In the genomic region with DNA sequence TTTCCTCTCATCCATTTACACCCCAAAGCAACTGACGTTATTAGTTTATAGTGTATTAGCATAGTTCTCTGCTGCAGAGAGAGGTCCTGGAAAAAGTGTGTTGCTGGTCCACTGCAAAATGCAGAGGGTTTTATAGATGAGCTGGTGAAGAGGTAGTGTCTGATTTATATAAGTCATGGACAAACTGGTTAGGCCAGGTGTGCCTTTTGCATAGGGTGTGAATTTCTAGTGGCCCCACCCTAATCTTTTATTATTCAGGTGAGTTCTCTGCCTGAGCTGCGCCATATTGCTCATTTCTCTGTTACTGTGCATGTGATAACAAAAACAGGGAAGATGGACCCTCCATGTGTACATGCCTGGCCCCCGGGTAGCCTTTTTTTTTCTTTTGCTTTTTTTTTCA, we compare ENCODE assay signal across 33 cellular contexts. TPM values are rescaled to one million over a fixed set of nuclear protein-coding genes. Genes with fewer than 3 reads are reported as not detected.
"Had no signal": no experiment of that assay in that cellular context is flagged by ENCODE, and none has a peak within 500 bp of the region (broad histone marks: within the 10 kb centered on the region; RNA-seq: fewer than 3 reads in every experiment).

No MANE protein-coding gene starts in this region.

- H3K4me3 Mint-ChIP-seq: activated CD8-positive, alpha-beta T cell treated with anti-CD3 and anti-CD28 coated beads for 36 hours; activated T-cell treated with anti-CD3 and anti-CD28 coated beads, Interleukin-2, amount 50 U/mL, for 4 hours; central memory CD8-positive, alpha-beta T cell; mesothelial cell of epicardium; naive thymus-derived CD4-positive, alpha-beta T cell; stimulated activated memory B cell treated with anti-CD40 and anti-IgM and Interleukin-4, amounts not matched to agents 10 μg/mL and 1 μg/mL and 100 μg/mL, for 72 hours; WTC11 had no signal

- H3K4me1 Mint-ChIP-seq: central memory CD8-positive, alpha-beta T cell; mesothelial cell of epicardium; naive thymus-derived CD4-positive, alpha-beta T cell; stimulated activated memory B cell treated with anti-CD40 and anti-IgM and Interleukin-4, amounts not matched to agents 10 μg/mL and 1 μg/mL and 100 μg/mL, for 72 hours had no signal

- H3K9me3 ChIP-seq: breast epithelium, ovary, sigmoid colon, stomach, suprapubic skin, tibial artery had no signal

- H3K27ac Mint-ChIP-seq: activated CD8-positive, alpha-beta T cell treated with anti-CD3 and anti-CD28 coated beads for 36 hours; activated naive CD4-positive, alpha-beta T cell treated with anti-CD3 and anti-CD28 coated beads, Interleukin-2, amount 50 U/mL, for 72 hours; activated T-helper 2 cell treated with anti-CD3 and anti-CD28 coated beads, Interferon-gamma antibody, Interleukin-2, Interleukin-4, amounts not matched to agents 10 μg/mL and 5 μg/mL and 100 μg/mL, durations not matched to agents 14 hours and 24 hours and 36 hours; mesothelial cell of epicardium; naive thymus-derived CD4-positive, alpha-beta T cell; progenitor cell of endocrine pancreas; stimulated activated memory B cell treated with anti-CD40 and anti-IgM and Interleukin-4, amounts not matched to agents 10 μg/mL and 1 μg/mL and 100 μg/mL, for 72 hours; WTC11 had no signal

- H3K9me3 Mint-ChIP-seq: activated CD8-positive, alpha-beta T cell treated with anti-CD3 and anti-CD28 coated beads for 36 hours; activated naive CD4-positive, alpha-beta T cell treated with anti-CD3 and anti-CD28 coated beads, Interleukin-2, amount 50 U/mL, for 72 hours; activated T-cell treated with anti-CD3 and anti-CD28 coated beads, Interleukin-2, amount 50 U/mL, for 4 hours; activated T-helper 2 cell treated with anti-CD3 and anti-CD28 coated beads, Interferon-gamma antibody, Interleukin-2, Interleukin-4, amounts not matched to agents 10 μg/mL and 5 μg/mL and 100 μg/mL, durations not matched to agents 14 hours and 24 hours and 36 hours; naive thymus-derived CD4-positive, alpha-beta T cell; WTC11 had no signal

- H3K4me1 ChIP-seq: breast epithelium, sigmoid colon, stomach, suprapubic skin, tibial artery had no signal

- H3K27me3 ChIP-seq: breast epithelium, ovary, sigmoid colon, stomach, suprapubic skin, tibial artery had no signal

- DNase-seq: activated CD4-positive, alpha-beta T cell treated with anti-CD3 and anti-CD28 coated beads for 1 hour; activated CD4-positive, alpha-beta T cell treated with anti-CD3 and anti-CD28 coated beads, Interleukin-2, amount 50 U/mL, for 1 hour; activated CD8-positive, alpha-beta T cell treated with anti-CD3 and anti-CD28 coated beads for 36 hours; activated T-cell treated with anti-CD3 and anti-CD28 coated beads, Interleukin-2, amount 50 U/mL, for 4 hours; dermis blood vessel endothelial cell; effector CD4-positive, alpha-beta T cell; head of caudate nucleus; hippocampal formation; left cardiac atrium; naive thymus-derived CD4-positive, alpha-beta T cell; ovary; sigmoid colon; stimulated activated CD4-positive, alpha-beta T cell treated with anti-CD3 and anti-CD28 coated beads, Interleukin-1b, Interleukin-23, amount 100 ng/mL, for 48 hours; stimulated activated CD4-positive, alpha-beta T cell treated with anti-CD3 and anti-CD28 coated beads, Interleukin-4, amount 100 ng/mL, for 4 hours; stimulated activated CD8-positive, alpha-beta memory T cell treated with anti-CD3 and anti-CD28 coated beads, Interleukin-4, amount 100 ng/mL, for 48 hours; stomach; T-helper 2 cell; tibial artery had no signal

- FAIRE-seq: keratinocyte had no signal

- H3K36me3 Mint-ChIP-seq: activated naive CD4-positive, alpha-beta T cell treated with anti-CD3 and anti-CD28 coated beads, Interleukin-2, amount 50 U/mL, for 72 hours; mesothelial cell of epicardium; naive thymus-derived CD4-positive, alpha-beta T cell; stimulated activated memory B cell treated with anti-CD40 and anti-IgM and Interleukin-4, amounts not matched to agents 10 μg/mL and 1 μg/mL and 100 μg/mL, for 72 hours; WTC11 had no signal

- H3K36me3 ChIP-seq: breast epithelium, ovary, sigmoid colon, stomach, suprapubic skin, tibial artery had no signal

- H3K27ac ChIP-seq: breast epithelium, ovary, sigmoid colon, stomach, suprapubic skin, tibial artery had no signal

- H3K4me3 ChIP-seq: breast epithelium, ovary, sigmoid colon, smooth muscle cell, stomach, suprapubic skin, tibial artery had no signal

- ATAC-seq: activated CD8-positive, alpha-beta T cell treated with anti-CD3 and anti-CD28 coated beads for 36 hours; activated naive CD4-positive, alpha-beta T cell treated with anti-CD3 and anti-CD28 coated beads, Interleukin-2, amount 50 U/mL, for 72 hours; activated T-cell treated with anti-CD3 and anti-CD28 coated beads, Interleukin-2, amount 50 U/mL, for 4 hours; left cardiac atrium; naive thymus-derived CD4-positive, alpha-beta T cell; stimulated activated memory B cell treated with anti-CD40 and anti-IgM and Interleukin-4, amounts not matched to agents 10 μg/mL and 1 μg/mL and 100 μg/mL, for 72 hours; WTC11 had no signal

- H3K27me3 Mint-ChIP-seq: activated CD8-positive, alpha-beta T cell treated with anti-CD3 and anti-CD28 coated beads for 36 hours; central memory CD8-positive, alpha-beta T cell; naive thymus-derived CD4-positive, alpha-beta T cell; progenitor cell of endocrine pancreas; stimulated activated memory B cell treated with anti-CD40 and anti-IgM and Interleukin-4, amounts not matched to agents 10 μg/mL and 1 μg/mL and 100 μg/mL, for 72 hours had no signal

RNA-seq across cellular contexts. Expression of a gene that starts 43.1 kb away (rescaled TPM):
- total RNA-seq: activated CD8-positive, alpha-beta T cell treated with anti-CD3 and anti-CD28 coated beads for 36 hours; activated naive CD4-positive, alpha-beta T cell treated with anti-CD3 and anti-CD28 coated beads, Interleukin-2, amount 50 U/mL, for 72 hours; activated T-cell treated with anti-CD3 and anti-CD28 coated beads, Interleukin-2, amount 50 U/mL, for 4 hours; activated T-helper 2 cell treated with anti-CD3 and anti-CD28 coated beads, Interferon-gamma antibody, Interleukin-2, Interleukin-4, amounts not matched to agents 10 μg/mL and 5 μg/mL and 100 μg/mL, durations not matched to agents 14 hours and 24 hours and 36 hours; breast epithelium; dermis blood vessel endothelial cell; epithelial cell of proximal tubule; left cardiac atrium; lower leg skin; mesothelial cell of epicardium; naive thymus-derived CD4-positive, alpha-beta T cell; ovary; progenitor cell of endocrine pancreas; sigmoid colon; smooth muscle cell; stomach; suprapubic skin; ureter; WTC11 had no signal
- polyA plus RNA-seq: keratinocyte; naive thymus-derived CD4-positive, alpha-beta T cell; neural cell; ovary; sigmoid colon; smooth muscle cell; stomach had no signal
